Comparison of ENCODE assay signal across 16 cellular contexts in the genomic region with DNA sequence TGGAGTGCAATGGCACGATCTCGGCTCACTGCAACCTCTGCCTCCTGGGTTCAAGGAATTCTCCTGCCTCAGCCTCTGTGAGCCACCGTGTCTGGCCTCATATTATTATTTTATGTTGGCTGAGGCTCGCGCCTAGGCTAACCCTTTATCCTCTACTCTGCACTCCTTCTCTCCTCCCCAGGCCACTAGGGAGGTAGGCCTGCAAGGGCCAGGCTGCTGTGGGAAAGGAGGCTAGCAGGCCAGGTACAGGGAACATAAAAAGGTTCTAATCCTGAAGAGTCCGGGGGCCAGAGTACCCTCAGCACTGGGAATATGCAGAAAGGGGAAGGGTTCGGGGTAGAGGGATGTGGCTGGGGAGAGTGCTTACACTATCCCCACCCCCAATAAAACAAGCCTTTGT. TPM values are rescaled to one million over a fixed set of nuclear protein-coding genes. Genes with fewer than 3 reads are reported as not detected.
DNase-seq lines count a peak whose midpoint lies in the region; TF ChIP-seq lines count a peak whose summit lies in the region.
"Had no signal": no experiment of that assay in that cellular context is flagged by ENCODE, and none has a peak within 500 bp of the region (broad histone marks: within the 10 kb centered on the region; RNA-seq: fewer than 3 reads in every experiment).

No MANE protein-coding gene starts in this region.

- TF ChIP-seq CTCF in right atrium auricular region (IDR thresholded peaks at IDR 0.05): no peak

- H3K27me3 ChIP-seq in right atrium auricular region (no peaks in the 10 kb centered on the region), stomach smooth muscle (ENCODE audit: control insufficient read depth in 1 of 2, insufficient read depth in 2 of 2, low read length in 2 of 2) (no peaks in the 10 kb centered on the region)

- no peaks in the 10 kb centered on the region for H3K36me3 ChIP-seq in right atrium auricular region
- H3K36me3 ChIP-seq in mesodermal cell (ENCODE audit: control insufficient read depth, insufficient read depth, low read length): peaks cover 23% of the 10 kb centered on the region
- H3K36me3 ChIP-seq in stomach smooth muscle (ENCODE audit: control insufficient read depth in 2 of 2, insufficient read depth in 2 of 2, low read length in 2 of 2): no peaks in the 10 kb centered on the region

- 96% methylated on average over 4 of the region's 7 CpGs; no CpG with 5 or more reads in 1 of the 2 experiments for WGBS in mesodermal cell (ENCODE audit: insufficient coverage in 2 of 2), 2 experiments

- intact Hi-C loops in cardiac septum (cut with DNase I): no loop called here

- peaks cover 0 to 56% of the 10 kb centered on the region in 2 donors for H3K4me1 ChIP-seq in right atrium auricular region
- H3K4me1 ChIP-seq in mesodermal cell (ENCODE audit: control insufficient read depth, insufficient read depth, low read length, poor library complexity, severe bottlenecking): peaks cover 16% of the 10 kb centered on the region
- peaks cover 6% of the 10 kb centered on the region for H3K4me1 ChIP-seq in stomach smooth muscle (ENCODE audit: control insufficient read depth, insufficient read depth, low read length)
- H3K4me1 ChIP-seq: HAP-1 had no signal

- in situ Hi-C loops in G401 (cut with HindIII; ENCODE audit: low sequenced_read_pairs): no loop called here

- no peaks in the 10 kb centered on the region for H3K9me3 ChIP-seq in right atrium auricular region
- no peaks in the 10 kb centered on the region for H3K9me3 ChIP-seq in mesodermal cell (ENCODE audit: control insufficient read depth, low read length)
- H3K9me3 ChIP-seq in stomach smooth muscle (ENCODE audit: control insufficient read depth in 2 of 2, low read length in 2 of 2): no peaks in the 10 kb centered on the region
- H3K9me3 ChIP-seq: HAP-1 had no signal

- H3K27ac ChIP-seq in right atrium auricular region: peak overlapping the region; percentile 77 to 86
- H3K27ac ChIP-seq in mesodermal cell (ENCODE audit: low read depth, low read length, severe bottlenecking): peak overlapping the region; percentile 58
- peak overlapping the region; percentile 18 for H3K27ac ChIP-seq in stomach smooth muscle (ENCODE audit: low read length)
- H3K27ac ChIP-seq: 22Rv1 had no signal

- H3K9ac ChIP-seq in stomach smooth muscle (ENCODE audit: low read length in 2 of 2): no peak overlapping the region

- peak; percentile 39 for DNase-seq in NCI-H82 (lab: John Stamatoyannopoulos, UW)
- no peak for DNase-seq in NCI-H82 treated with DMSO at 0.1 percent for 48 hours (lab: John Stamatoyannopoulos, UW; ENCODE audit: unreplicated experiment)
- DNase-seq in right atrium auricular region (ENCODE audit: low spot score): no peak
- no peak for DNase-seq in cardiac septum (ENCODE audit: low spot score)
- no peak for DNase-seq in amygdala (lab: John Stamatoyannopoulos, UW)
- no peak for DNase-seq in G401 (ENCODE audit: low spot score)
- DNase-seq: CD8-positive, alpha-beta T cell; COR-L47; DMS153; DMS79 treated with DMSO at 0.1 percent for 48 hours; EL; GDM1 had no signal

- H3K4me3 ChIP-seq in right atrium auricular region (no peak overlapping the region), mesodermal cell (ENCODE audit: extremely low read depth, insufficient read depth, low read length, poor library complexity, severe bottlenecking) (no peak overlapping the region), stomach smooth muscle (ENCODE audit: low read length in 2 of 2) (no peak overlapping the region)
- H3K4me3 ChIP-seq: HAP-1 had no signal

RNA-seq across cellular contexts. Expression of gene PKP2, which starts 14.9 kb away (rescaled TPM):
- total RNA-seq in right atrium auricular region: 100 to 1,000 TPM; 195 to 271 TPM
- total RNA-seq in cardiac septum: 463 TPM
- polyA plus RNA-seq in mesodermal cell (2013, experiment 1 of 2): 49.7 TPM
- polyA plus RNA-seq in mesodermal cell (2013, experiment 2 of 2): 73.1 TPM
- 6.5 and 10.2 TPM in 2 replicates for total RNA-seq in G401 (2014; rRNA removed; shearing (Covaris generic))
- total RNA-seq: CD8-positive, alpha-beta T cell had no signal

Comparison
In these comparisons a context has a peak if more than half of its experiments do, and no peak if none do; other contexts are left out.
1. H3K27ac ChIP-seq: peak in every context shown above with its lines; median percentile 82 in right atrium auricular region; 58 in mesodermal cell; 18 in stomach smooth muscle.
2. RNA of gene PKP2, which starts 14.9 kb away (total RNA-seq): 463 TPM in cardiac septum (single experiment) and 195 to 271 TPM in right atrium auricular region; 6.5 to 10.2 TPM in G401; every median in the first group is over 10 times any median in the second.